ENCODE assay signal across 1 cellular context in the genomic region with DNA sequence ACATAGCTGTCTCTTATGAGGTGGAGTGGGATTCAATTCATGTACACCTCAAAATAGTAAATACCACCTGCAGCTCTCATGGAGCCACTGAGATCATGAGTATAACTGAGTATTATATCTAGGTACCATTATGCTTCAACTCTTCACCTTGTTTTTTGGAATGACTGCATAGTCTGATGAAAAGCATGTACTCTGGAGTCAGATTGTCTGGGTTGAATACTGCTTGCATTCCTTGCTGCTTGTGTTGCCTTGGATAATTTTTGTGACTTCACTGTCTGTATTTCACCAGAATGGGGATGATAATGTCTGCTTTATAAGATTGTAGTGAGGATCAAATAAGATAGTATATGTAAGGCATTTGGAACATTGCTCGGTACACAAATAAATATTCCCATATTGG.
TF ChIP-seq lines count a peak whose summit lies in the region.

No MANE protein-coding gene starts in this region.

TF ChIP-seq in IMR-90, 13 proteins besides CTCF, POLR2A, EP300 and RAD21 (continued from another document):
- TF ChIP-seq SMC3 (IDR thresholded peaks at IDR 0.05; ENCODE audit: low read depth, low read length): no peak
- TF ChIP-seq, protein P1, sequence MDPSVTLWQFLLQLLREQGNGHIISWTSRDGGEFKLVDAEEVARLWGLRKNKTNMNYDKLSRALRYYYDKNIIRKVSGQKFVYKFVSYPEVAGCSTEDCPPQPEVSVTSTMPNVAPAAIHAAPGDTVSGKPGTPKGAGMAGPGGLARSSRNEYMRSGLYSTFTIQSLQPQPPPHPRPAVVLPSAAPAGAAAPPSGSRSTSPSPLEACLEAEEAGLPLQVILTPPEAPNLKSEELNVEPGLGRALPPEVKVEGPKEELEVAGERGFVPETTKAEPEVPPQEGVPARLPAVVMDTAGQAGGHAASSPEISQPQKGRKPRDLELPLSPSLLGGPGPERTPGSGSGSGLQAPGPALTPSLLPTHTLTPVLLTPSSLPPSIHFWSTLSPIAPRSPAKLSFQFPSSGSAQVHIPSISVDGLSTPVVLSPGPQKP (IDR thresholded peaks at IDR 0.05; ENCODE audit: borderline replicate concordance, low read depth, low read length): no peak
- TF ChIP-seq FOS (IDR thresholded peaks at IDR 0.05; ENCODE audit: low read depth, low read length): no peak
- TF ChIP-seq RCOR1 (IDR thresholded peaks at IDR 0.05; ENCODE audit: insufficient replicate concordance, low read length): no peak
- TF ChIP-seq, protein P2, sequence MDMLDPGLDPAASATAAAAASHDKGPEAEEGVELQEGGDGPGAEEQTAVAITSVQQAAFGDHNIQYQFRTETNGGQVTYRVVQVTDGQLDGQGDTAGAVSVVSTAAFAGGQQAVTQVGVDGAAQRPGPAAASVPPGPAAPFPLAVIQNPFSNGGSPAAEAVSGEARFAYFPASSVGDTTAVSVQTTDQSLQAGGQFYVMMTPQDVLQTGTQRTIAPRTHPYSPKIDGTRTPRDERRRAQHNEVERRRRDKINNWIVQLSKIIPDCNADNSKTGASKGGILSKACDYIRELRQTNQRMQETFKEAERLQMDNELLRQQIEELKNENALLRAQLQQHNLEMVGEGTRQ (IDR thresholded peaks at IDR 0.05; ENCODE audit: low read depth, low read length): no peak
